In genomic region chr7:108384721-108385483, GRCh38 we compare ENCODE assay signal across 1 cellular context.
TF ChIP-seq lines count a peak whose summit lies in the region.

No MANE protein-coding gene starts in this region.

TF ChIP-seq in WTC11, 78 proteins besides CTCF, POLR2A, EP300 and RAD21 (continued from another document):
- TF ChIP-seq, protein P1, sequence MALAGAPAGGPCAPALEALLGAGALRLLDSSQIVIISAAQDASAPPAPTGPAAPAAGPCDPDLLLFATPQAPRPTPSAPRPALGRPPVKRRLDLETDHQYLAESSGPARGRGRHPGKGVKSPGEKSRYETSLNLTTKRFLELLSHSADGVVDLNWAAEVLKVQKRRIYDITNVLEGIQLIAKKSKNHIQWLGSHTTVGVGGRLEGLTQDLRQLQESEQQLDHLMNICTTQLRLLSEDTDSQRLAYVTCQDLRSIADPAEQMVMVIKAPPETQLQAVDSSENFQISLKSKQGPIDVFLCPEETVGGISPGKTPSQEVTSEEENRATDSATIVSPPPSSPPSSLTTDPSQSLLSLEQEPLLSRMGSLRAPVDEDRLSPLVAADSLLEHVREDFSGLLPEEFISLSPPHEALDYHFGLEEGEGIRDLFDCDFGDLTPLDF (CRISPR knock-in tag; IDR thresholded peaks at IDR 0.05), result no peak
- no peak for TF ChIP-seq RORB (CRISPR knock-in tag; IDR thresholded peaks at IDR 0.05)
- no peak for TF ChIP-seq PRRX2 (CRISPR knock-in tag; IDR thresholded peaks at IDR 0.05)
- TF ChIP-seq, protein P2, sequence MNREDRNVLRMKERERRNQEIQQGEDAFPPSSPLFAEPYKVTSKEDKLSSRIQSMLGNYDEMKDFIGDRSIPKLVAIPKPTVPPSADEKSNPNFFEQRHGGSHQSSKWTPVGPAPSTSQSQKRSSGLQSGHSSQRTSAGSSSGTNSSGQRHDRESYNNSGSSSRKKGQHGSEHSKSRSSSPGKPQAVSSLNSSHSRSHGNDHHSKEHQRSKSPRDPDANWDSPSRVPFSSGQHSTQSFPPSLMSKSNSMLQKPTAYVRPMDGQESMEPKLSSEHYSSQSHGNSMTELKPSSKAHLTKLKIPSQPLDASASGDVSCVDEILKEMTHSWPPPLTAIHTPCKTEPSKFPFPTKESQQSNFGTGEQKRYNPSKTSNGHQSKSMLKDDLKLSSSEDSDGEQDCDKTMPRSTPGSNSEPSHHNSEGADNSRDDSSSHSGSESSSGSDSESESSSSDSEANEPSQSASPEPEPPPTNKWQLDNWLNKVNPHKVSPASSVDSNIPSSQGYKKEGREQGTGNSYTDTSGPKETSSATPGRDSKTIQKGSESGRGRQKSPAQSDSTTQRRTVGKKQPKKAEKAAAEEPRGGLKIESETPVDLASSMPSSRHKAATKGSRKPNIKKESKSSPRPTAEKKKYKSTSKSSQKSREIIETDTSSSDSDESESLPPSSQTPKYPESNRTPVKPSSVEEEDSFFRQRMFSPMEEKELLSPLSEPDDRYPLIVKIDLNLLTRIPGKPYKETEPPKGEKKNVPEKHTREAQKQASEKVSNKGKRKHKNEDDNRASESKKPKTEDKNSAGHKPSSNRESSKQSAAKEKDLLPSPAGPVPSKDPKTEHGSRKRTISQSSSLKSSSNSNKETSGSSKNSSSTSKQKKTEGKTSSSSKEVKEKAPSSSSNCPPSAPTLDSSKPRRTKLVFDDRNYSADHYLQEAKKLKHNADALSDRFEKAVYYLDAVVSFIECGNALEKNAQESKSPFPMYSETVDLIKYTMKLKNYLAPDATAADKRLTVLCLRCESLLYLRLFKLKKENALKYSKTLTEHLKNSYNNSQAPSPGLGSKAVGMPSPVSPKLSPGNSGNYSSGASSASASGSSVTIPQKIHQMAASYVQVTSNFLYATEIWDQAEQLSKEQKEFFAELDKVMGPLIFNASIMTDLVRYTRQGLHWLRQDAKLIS (CRISPR knock-in tag; IDR thresholded peaks at IDR 0.05; ENCODE audit: borderline replicate concordance), result no peak
- no peak for TF ChIP-seq FOXJ3 (CRISPR knock-in tag; IDR thresholded peaks at IDR 0.05; ENCODE audit: borderline replicate concordance)
- no peak for TF ChIP-seq SMAD4 (CRISPR knock-in tag; IDR thresholded peaks at IDR 0.05)
- no peak for TF ChIP-seq NR1H2 (CRISPR knock-in tag; IDR thresholded peaks at IDR 0.05)
- no peak for TF ChIP-seq IRF1 (CRISPR knock-in tag; IDR thresholded peaks at IDR 0.05)
- no peak for TF ChIP-seq ETV6 (CRISPR knock-in tag; IDR thresholded peaks at IDR 0.05)
- TF ChIP-seq USF1 (CRISPR knock-in tag; IDR thresholded peaks at IDR 0.05), result no peak
TF ChIP-seq in WTC11: peak in this region for 0.
